Comparison of ENCODE assay signal across 3 cellular contexts in genomic region chr15:28881600-28881999, GRCh38.
TF ChIP-seq lines count a peak whose summit lies in the region.

No MANE protein-coding gene starts in this region.

TF ChIP-seq in SK-N-SH, 30 proteins besides CTCF, POLR2A, EP300 and RAD21:
- no peak for TF ChIP-seq RFX5 (IDR thresholded peaks at IDR 0.05; ENCODE audit: low read length)
- no peak for TF ChIP-seq ELF1 (IDR thresholded peaks at IDR 0.05)
- TF ChIP-seq REST (IDR thresholded peaks at IDR 0.05; ENCODE audit: low read depth, low read length): no peak
- TF ChIP-seq CHD2 (IDR thresholded peaks at IDR 0.05; ENCODE audit: low read length, partially characterized antibody): no peak
- TF ChIP-seq USF2 (IDR thresholded peaks at IDR 0.05; ENCODE audit: borderline replicate concordance, low read depth, low read length): no peak
- no peak for TF ChIP-seq IRF3 (IDR thresholded peaks at IDR 0.05; ENCODE audit: low read depth, low read length)
- TF ChIP-seq TCF12 (IDR thresholded peaks at IDR 0.05): no peak
- TF ChIP-seq FOXJ3 (CRISPR knock-in tag; IDR thresholded peaks at IDR 0.05): no peak
- no peak for TF ChIP-seq TAF1 (IDR thresholded peaks at IDR 0.05; ENCODE audit: borderline replicate concordance, low read depth, low read length)
- no peak for TF ChIP-seq GATA2 (CRISPR knock-in tag; IDR thresholded peaks at IDR 0.05)
- no peak for TF ChIP-seq POLR2AphosphoS5 (IDR thresholded peaks at IDR 0.05; ENCODE audit: low read depth, low read length)
- TF ChIP-seq MXI1 (IDR thresholded peaks at IDR 0.05; ENCODE audit: low read depth, low read length): no peak
- TF ChIP-seq NRF1 (IDR thresholded peaks at IDR 0.05; ENCODE audit: low read depth, low read length): no peak
- TF ChIP-seq USF1 (IDR thresholded peaks at IDR 0.05; ENCODE audit: borderline replicate concordance, low read depth): no peak
- TF ChIP-seq NFIC (IDR thresholded peaks at IDR 0.05; ENCODE audit: borderline replicate concordance): no peak

TF ChIP-seq in SK-N-SH treated with all-trans-retinoic acid at 6 μM for 48 hours, 23 proteins besides CTCF, POLR2A, EP300 and RAD21:
- TF ChIP-seq ESRRG (CRISPR knock-in tag; IDR thresholded peaks at IDR 0.05) (no peak), SNAI2 (CRISPR knock-in tag; IDR thresholded peaks at IDR 0.05) (no peak), ISL1 (CRISPR knock-in tag; IDR thresholded peaks at IDR 0.05) (no peak), POU6F1 (CRISPR knock-in tag; IDR thresholded peaks at IDR 0.05; ENCODE audit: borderline replicate concordance, low read depth) (no peak), ZC3H10 (CRISPR knock-in tag; IDR thresholded peaks at IDR 0.05) (no peak), RARB (CRISPR knock-in tag; IDR thresholded peaks at IDR 0.05) (no peak), CSDC2 (CRISPR knock-in tag; IDR thresholded peaks at IDR 0.05) (no peak), TCF4 (CRISPR knock-in tag; IDR thresholded peaks at IDR 0.05; ENCODE audit: borderline replicate concordance) (no peak), TSHZ2 (CRISPR knock-in tag; IDR thresholded peaks at IDR 0.05) (no peak), ZFP30 (CRISPR knock-in tag; IDR thresholded peaks at IDR 0.05) (no peak), ARNTL (CRISPR knock-in tag; IDR thresholded peaks at IDR 0.05; ENCODE audit: borderline replicate concordance, low read depth) (no peak), GLIS3 (CRISPR knock-in tag; IDR thresholded peaks at IDR 0.05) (no peak), CREB5 (CRISPR knock-in tag; IDR thresholded peaks at IDR 0.05; ENCODE audit: low read depth) (no peak)

TF ChIP-seq in K562, 482 proteins besides CTCF, POLR2A, EP300 and RAD21:
- no peak for TF ChIP-seq SIX5 (IDR thresholded peaks at IDR 0.05; ENCODE audit: borderline replicate concordance in 1 of 2, insufficient read depth in 1 of 2, low read depth in 1 of 2, low read length in 2 of 2)
- no peak for TF ChIP-seq ZNF644 (tag; IDR thresholded peaks at IDR 0.05; ENCODE audit: low read depth)
- TF ChIP-seq ZNF445 (CRISPR knock-in tag; IDR thresholded peaks at IDR 0.05; ENCODE audit: low read depth): no peak
- no peak for TF ChIP-seq POLR2B (IDR thresholded peaks at IDR 0.05; ENCODE audit: low read depth, partially characterized antibody)
- no peak for TF ChIP-seq ZNF280B (CRISPR knock-in tag; IDR thresholded peaks at IDR 0.05)
